ENCODE assay signal across 13 cellular contexts in genomic region chr10:11824825-11825224, GRCh38. TPM values are rescaled to one million over a fixed set of nuclear protein-coding genes. Genes with fewer than 3 reads are reported as not detected.
A peak's percentile ranks its signal among the peaks of the same experiment; 100 is the strongest.
DNase-seq lines count a peak whose midpoint lies in the region; ATAC-seq and TF ChIP-seq lines count a peak whose summit lies in the region.
"Had no signal": no experiment of that assay in that cellular context is flagged by ENCODE, and none has a peak within 500 bp of the region (broad histone marks: within the 10 kb centered on the region; RNA-seq: fewer than 3 reads in every experiment).

No MANE protein-coding gene starts in this region.

- H3K27me3 Mint-ChIP-seq in neural crest cell (ENCODE audit: low read depth) (peaks cover 31% of the 10 kb centered on the region), HFFc6 (ENCODE audit: insufficient read depth) (peaks cover 16% of the 10 kb centered on the region)

- peak overlapping the region; percentile 91 for H3K4me2 ChIP-seq in BLaER1

- H3K9ac ChIP-seq in BLaER1 = no peak overlapping the region

- peaks cover 18% of the 10 kb centered on the region for H3K4me1 Mint-ChIP-seq in neural crest cell
- peaks cover 23% of the 10 kb centered on the region for H3K4me1 Mint-ChIP-seq in HFFc6 (ENCODE audit: low read depth)

- peaks cover 18% of the 10 kb centered on the region for H3K4me1 ChIP-seq in BLaER1
- H3K4me1 ChIP-seq in esophagus (ENCODE audit: control insufficient read depth in 2 of 2, insufficient read depth in 2 of 2, low read length in 1 of 2) = peaks cover 3 to 4% of the 10 kb centered on the region in 2 donors
- peaks cover 11% of the 10 kb centered on the region for H3K4me1 ChIP-seq in SJCRH30
- H3K4me1 ChIP-seq in psoas muscle = peaks cover 4% of the 10 kb centered on the region

- H3K36me3 Mint-ChIP-seq in neural crest cell (ENCODE audit: low read depth) = no peaks in the 10 kb centered on the region
- 0 out of 2 replicates have a peak, but pooled peaks cover 5% of the 10 kb centered on the region for H3K36me3 Mint-ChIP-seq in HFFc6 (ENCODE audit: low read depth)

- no peak overlapping the region for H3K27ac ChIP-seq in BLaER1
- no peak overlapping the region for H3K27ac ChIP-seq in esophagus (ENCODE audit: low read depth in 2 of 2, low read length in 1 of 2)
- no peak overlapping the region for H3K27ac ChIP-seq in SJCRH30
- no peak overlapping the region for H3K27ac ChIP-seq in psoas muscle

- peaks cover 19% of the 10 kb centered on the region for H4K20me1 ChIP-seq in BLaER1

- intact Hi-C loops in psoas muscle (cut with DNase I) = no loop called here

- WGBS in esophagus, 2 donors = 56 to 62% methylated on average over 11 of the region's 11 CpGs
- 82 to 90% (median 84%) methylated on average over 11 of the region's 11 CpGs for WGBS in psoas muscle, 3 donors

- no peak overlapping the region for H3K27ac Mint-ChIP-seq in neural crest cell (ENCODE audit: unreplicated experiment)
- no peak overlapping the region for H3K27ac Mint-ChIP-seq in HFFc6
- H3K27ac Mint-ChIP-seq: activated CD4-positive, alpha-beta T cell treated with anti-CD3 and anti-CD28 coated beads, Interleukin-2, amount 10 ng/mL, durations not matched to agents 7 days and 5 days had no signal

- peak; percentile 20 for DNase-seq in SK-N-DZ (ENCODE audit: low spot score)
- DNase-seq in neural crest cell (ENCODE audit: low read depth, low spot score) = no peak
- no peak for DNase-seq in SJCRH30
- no peak for DNase-seq in NCI-H1048 (lab: John Stamatoyannopoulos, UW)
- DNase-seq in psoas muscle = no peak
- DNase-seq in HFFc6 = no peak
- DNase-seq: activated CD4-positive, alpha-beta T cell treated with anti-CD3 and anti-CD28 coated beads, Interleukin-2, amount 10 ng/mL, durations not matched to agents 7 days and 5 days; activated effector memory CD4-positive, alpha-beta T cell treated with Interleukin-2 at 50 U/mL for 16 hours; glutamatergic neuron; NCI-H446 had no signal

- H3K9me3 ChIP-seq in BLaER1 (no peaks in the 10 kb centered on the region), esophagus (ENCODE audit: control insufficient read depth in 2 of 2, insufficient read depth in 1 of 2, low read depth in 1 of 2, low read length in 1 of 2) (no peaks in the 10 kb centered on the region), SJCRH30 (replicated peaks) (no peaks in the 10 kb centered on the region), psoas muscle (no peaks in the 10 kb centered on the region)

- H3K27me3 ChIP-seq in BLaER1 = peaks cover 34% of the 10 kb centered on the region
- no peaks in the 10 kb centered on the region for H3K27me3 ChIP-seq in esophagus (ENCODE audit: control insufficient read depth in 1 of 2, insufficient read depth in 2 of 2, low read length in 2 of 2)
- H3K27me3 ChIP-seq in SJCRH30 = no peaks in the 10 kb centered on the region
- H3K27me3 ChIP-seq in psoas muscle (ENCODE audit: insufficient read depth in 3 of 3, low read length in 2 of 3) = peaks cover 0 to 28% (median 11%) of the 10 kb centered on the region in 3 donors

- peak overlapping the region; percentile 89 for H3K4me3 Mint-ChIP-seq in neural crest cell
- no peak overlapping the region for H3K4me3 Mint-ChIP-seq in HFFc6

- H3K36me3 ChIP-seq in BLaER1 = no peaks in the 10 kb centered on the region
- no peaks in the 10 kb centered on the region for H3K36me3 ChIP-seq in esophagus (ENCODE audit: control insufficient read depth in 2 of 2, insufficient read depth in 2 of 2, low read length in 1 of 2)
- no peaks in the 10 kb centered on the region; the same call in 1 of the 2 replicates for H3K36me3 ChIP-seq in SJCRH30
- H3K36me3 ChIP-seq in psoas muscle (ENCODE audit: insufficient read depth in 1 of 2, low read depth in 1 of 2) = no peaks in the 10 kb centered on the region

- H3K4me3 ChIP-seq in BLaER1 = no peak overlapping the region
- peak overlapping the region; percentile 13 to 91 for H3K4me3 ChIP-seq in esophagus (ENCODE audit: low read depth in 1 of 2, low read length in 2 of 2)
- no peak overlapping the region; the same call in 1 of the 2 replicates for H3K4me3 ChIP-seq in SJCRH30
- H3K4me3 ChIP-seq in psoas muscle = no peak overlapping the region

- no peaks in the 10 kb centered on the region for H3K9me3 Mint-ChIP-seq in neural crest cell
- H3K9me3 Mint-ChIP-seq in HFFc6 = no peaks in the 10 kb centered on the region
- H3K9me3 Mint-ChIP-seq: activated CD4-positive, alpha-beta T cell treated with anti-CD3 and anti-CD28 coated beads, Interleukin-2, amount 10 ng/mL, durations not matched to agents 7 days and 5 days; dendritic cell treated with granulocyte-macrophage colony-stimulating factor and Interleukin-4, amounts not matched to agents 40 ng/mL and 50 ng/mL, for 4 days had no signal

- TF ChIP-seq CTCF in neural crest cell (conservative IDR thresholded peaks at IDR 0.05) (no peak), psoas muscle (IDR thresholded peaks at IDR 0.05) (no peak), HFFc6 (IDR thresholded peaks at IDR 0.05) (no peak)

- ATAC-seq in psoas muscle = no peak

RNA-seq across cellular contexts. Expression of gene PROSER2, which starts 1.7 kb away (rescaled TPM):
- polyA plus RNA-seq in SK-N-DZ (2014; cell fraction: cytosol; rRNA removed) = 0.03 TPM in 1 of 2 replicates, not detected in the other
- not detected in 2 replicates for polyA plus RNA-seq in SK-N-DZ (2014; cell fraction: nucleus; rRNA removed)
- polyA plus RNA-seq in esophagus (1 to 10 TPM; 5.2 to 6.8 TPM), psoas muscle (1 to 10 TPM in 1 of 3 donors, under 1 TPM in 2; 0.63 to 1.6 (median 0.70) TPM)
- total RNA-seq in neural crest cell (7.5 and 7.7 TPM in 2 replicates), psoas muscle (1 to 10 TPM in 3 of 4 donors, under 1 TPM in 1; 0.91 to 2.8 (median 1.6) TPM)
- total RNA-seq in SJCRH30 (2014; rRNA removed; shearing (Covaris generic)) = 10.7 and 14.6 TPM in 2 replicates
- 1 to 10 TPM in 5 of 6 experiments, under 1 TPM in 1; 0.74 to 2.9 (median 1.5) TPM for total RNA-seq in HFFc6 (2021; fragmentation: NEBNext Ultra II Directional; extraction: Animal tissue kit (Norgen Biotek cat#: 25700))

Comparison
In these comparisons a context has a peak if more than half of its experiments do, and no peak if none do; other contexts are left out.
1. H3K4me3 ChIP-seq: peak in esophagus (2 of 2); none in BLaER1 (single experiment), SJCRH30 (single experiment) and psoas muscle (single experiment).